Comparison of ENCODE assay signal across 13 cellular contexts in the genomic region with DNA sequence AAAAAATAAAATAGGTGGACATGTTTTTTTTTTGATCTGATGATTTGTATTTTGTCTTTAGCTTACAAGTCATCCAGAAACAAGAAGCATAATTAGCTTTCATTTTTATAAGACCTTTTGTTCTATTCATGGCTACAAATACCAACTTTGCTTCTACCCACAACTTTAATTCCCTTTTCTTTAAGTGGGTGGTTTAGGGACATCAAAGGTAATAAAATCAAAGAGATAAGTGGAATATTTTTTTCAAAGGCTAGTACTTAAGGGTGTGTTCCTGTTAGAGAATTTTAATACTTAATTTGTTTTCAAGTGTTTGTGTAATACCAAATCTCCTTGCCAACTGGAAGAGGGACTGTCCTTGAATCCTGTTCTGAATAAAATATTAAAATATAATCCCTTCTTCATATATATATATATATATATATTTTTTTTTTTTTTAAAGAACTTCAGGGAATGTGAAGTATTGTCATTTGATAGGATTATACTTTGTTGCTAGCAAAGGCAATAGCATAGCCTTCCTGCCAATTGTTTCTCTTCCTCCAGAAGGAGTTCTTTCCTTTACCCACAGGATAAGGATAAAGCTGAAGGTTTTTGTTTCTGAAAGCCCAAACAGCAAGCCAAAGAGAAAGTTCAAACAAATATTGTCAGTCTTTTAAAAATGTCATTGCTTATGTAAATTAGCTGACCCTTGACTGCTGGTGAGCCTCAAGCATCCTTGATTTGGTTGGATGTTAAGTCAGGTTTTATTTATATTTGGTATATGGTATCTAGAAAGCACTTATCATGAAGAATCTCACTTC.
DNase-seq lines count a peak whose midpoint lies in the region; ATAC-seq and TF ChIP-seq lines count a peak whose summit lies in the region.
"Had no signal": no experiment of that assay in that cellular context is flagged by ENCODE, and none has a peak within 500 bp of the region (broad histone marks: within the 10 kb centered on the region; RNA-seq: fewer than 3 reads in every experiment).

No MANE protein-coding gene starts in this region.

- H3K4me1 ChIP-seq in left ventricle myocardium inferior (peaks cover 69% of the 10 kb centered on the region), ascending aorta (peaks cover 0 to 26% of the 10 kb centered on the region in 2 donors), mesodermal cell (ENCODE audit: control insufficient read depth, insufficient read depth, low read length, poor library complexity, severe bottlenecking) (peaks cover 11% of the 10 kb centered on the region), vagina (peaks cover 52% of the 10 kb centered on the region)

- H3K27ac ChIP-seq in left ventricle myocardium inferior (replicated peaks): peak overlapping the region; percentile 95
- H3K27ac ChIP-seq in ascending aorta: peak overlapping the region; percentile 92 to 96
- peak overlapping the region; percentile 99 for H3K27ac ChIP-seq in mesodermal cell (ENCODE audit: low read depth, low read length, severe bottlenecking)
- H3K27ac ChIP-seq in vagina: peak overlapping the region; percentile 88
- H3K27ac ChIP-seq: VCaP had no signal

- H3K9me3 ChIP-seq in left ventricle myocardium inferior (replicated peaks) (peaks cover 5% of the 10 kb centered on the region), ascending aorta (no peaks in the 10 kb centered on the region), mesodermal cell (ENCODE audit: control insufficient read depth, low read length) (no peaks in the 10 kb centered on the region), vagina (no peaks in the 10 kb centered on the region)
- H3K9me3 ChIP-seq: transverse colon had no signal

- DNase-seq in left ventricle myocardium inferior (no peak), left cardiac atrium (no peak), ascending aorta (ENCODE audit: low spot score in 2 of 2) (no peak), vagina (ENCODE audit: extremely low spot score in 2 of 2) (no peak), GOT3 (lab: John Stamatoyannopoulos, UW) (no peak), NOMO-1 treated with DMSO at 0.1 percent for 48 hours (lab: John Stamatoyannopoulos, UW; ENCODE audit: unreplicated experiment) (no peak)
- DNase-seq: NCI-H1417 treated with DMSO at 0.1 percent for 48 hours; occipital lobe; stimulated activated CD4-positive, alpha-beta T cell treated with anti-CD3 and anti-CD28 coated beads, Interleukin-15, amount 100 ng/mL, for 24 hours had no signal

- TF ChIP-seq CTCF in left ventricle myocardium inferior (IDR thresholded peaks at IDR 0.05; ENCODE audit: borderline replicate concordance) (no peak), ascending aorta (IDR thresholded peaks at IDR 0.05) (no peak), vagina (IDR thresholded peaks at IDR 0.05) (no peak)

- H3K27me3 ChIP-seq in left ventricle myocardium inferior (ENCODE audit: low read depth): no peaks in the 10 kb centered on the region
- H3K27me3 ChIP-seq in ascending aorta: no peaks in the 10 kb centered on the region
- H3K27me3 ChIP-seq in vagina: no peaks in the 10 kb centered on the region

- peak overlapping the region; percentile 78 for H3K4me3 ChIP-seq in left ventricle myocardium inferior
- no peak overlapping the region for H3K4me3 ChIP-seq in ascending aorta
- no peak overlapping the region for H3K4me3 ChIP-seq in mesodermal cell (ENCODE audit: extremely low read depth, insufficient read depth, low read length, poor library complexity, severe bottlenecking)
- peak overlapping the region in 1 of 2 donors; percentile 57 for H3K4me3 ChIP-seq in vagina
- H3K4me3 ChIP-seq: transverse colon had no signal

- intact Hi-C loops in left ventricle myocardium inferior (cut with micrococcal nuclease) (no loop called here), left cardiac atrium (cut with DNase I) (no loop called here), ascending aorta (cut with DNase I) (loop anchor here (10.0 kb wide), 1 partner anchor 59 kb away; no protein-coding TSS in a partner anchor), vagina (cut with DNase I) (no loop called here)

- H3K36me3 ChIP-seq in left ventricle myocardium inferior (peaks cover 2% of the 10 kb centered on the region), ascending aorta (no peaks in the 10 kb centered on the region), mesodermal cell (ENCODE audit: control insufficient read depth, insufficient read depth, low read length) (peaks cover 9% of the 10 kb centered on the region), vagina (no peaks in the 10 kb centered on the region)
- H3K36me3 ChIP-seq: transverse colon had no signal

- TF ChIP-seq POLR2A in vagina (IDR thresholded peaks at IDR 0.05): no peak

- ATAC-seq in left cardiac atrium: no peak
- no peak for ATAC-seq in HG03354 (IDR thresholded peaks at IDR 0.05; ENCODE audit: poor library complexity, severe bottlenecking, unreplicated experiment)
